Comparison of ENCODE assay signal across 8 cellular contexts in the genomic region with DNA sequence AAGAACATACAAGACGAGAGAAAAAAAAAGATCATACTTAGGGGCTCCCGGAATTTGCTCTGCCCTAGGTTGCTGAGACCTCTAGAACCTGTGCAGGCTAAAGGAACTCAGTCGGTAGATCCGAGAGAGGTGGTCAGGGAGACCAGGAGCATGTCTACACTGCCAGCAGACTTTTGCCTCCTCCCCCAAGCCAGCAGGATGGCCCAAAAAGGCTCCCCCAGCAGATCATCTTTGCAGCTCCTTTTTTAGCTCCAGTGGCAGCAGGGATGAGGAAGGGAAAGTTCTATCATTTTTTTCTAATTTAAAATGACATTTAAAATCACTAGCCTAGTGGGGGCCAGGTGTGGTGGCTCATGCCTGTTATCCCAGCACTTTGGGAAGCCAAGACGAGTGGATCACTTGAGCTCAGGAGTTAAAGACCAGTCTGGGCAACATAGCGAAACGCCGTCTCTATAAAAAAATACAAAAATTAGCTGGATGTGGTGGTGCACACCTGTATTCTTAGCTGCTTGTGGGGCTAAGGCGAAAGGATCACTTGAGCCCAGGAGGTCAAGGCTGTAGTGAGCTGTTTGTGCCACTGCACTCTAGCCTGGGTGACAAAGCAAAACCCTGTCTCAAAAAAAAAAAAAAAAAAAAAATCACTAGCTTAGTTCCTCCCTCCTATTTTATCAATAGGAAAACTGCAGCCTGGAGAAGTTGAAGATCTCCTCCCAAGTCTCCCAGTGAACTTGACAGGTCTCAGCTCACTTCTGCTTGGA.
A peak's percentile ranks its signal among the peaks of the same experiment; 100 is the strongest.
DNase-seq lines count a peak whose midpoint lies in the region; ATAC-seq and TF ChIP-seq lines count a peak whose summit lies in the region.

No MANE protein-coding gene starts in this region.

- H3K36me3 ChIP-seq in CD4-positive, alpha-beta memory T cell (ENCODE audit: insufficient read depth, low read length), result no peaks in the 10 kb centered on the region
- H3K36me3 ChIP-seq in PC-3 (ENCODE audit: low read depth, low read length) (no peaks in the 10 kb centered on the region; the same call in 1 of the 2 replicates), parathyroid adenoma (ENCODE audit: control insufficient read depth, insufficient read depth, low read length) (no peaks in the 10 kb centered on the region)
- H3K36me3 ChIP-seq in effector memory CD4-positive, alpha-beta T cell (ENCODE audit: control insufficient read depth, insufficient read depth, low read length), result no peaks in the 10 kb centered on the region

- H3K79me2 ChIP-seq in PC-3 (ENCODE audit: low read length) (peaks cover 92% of the 10 kb centered on the region), parathyroid adenoma (peaks cover 36% of the 10 kb centered on the region)

- TF ChIP-seq CTCF in PC-3 (conservative IDR thresholded peaks at IDR 0.05; ENCODE audit: low read depth, low read length) (no peak), parathyroid adenoma (IDR thresholded peaks at IDR 0.05) (no peak)

- H3K4me3 Mint-ChIP-seq in CD4-positive, alpha-beta memory T cell, result peak overlapping the region in 7 of 8 donors; percentile 54 to 82 (median 72)

- peaks cover 28% of the 10 kb centered on the region for H4K20me1 ChIP-seq in PC-3 (ENCODE audit: low read length)

- H3K4me2 ChIP-seq in PC-3 (ENCODE audit: low read length) (peak overlapping the region; percentile 57; the same call in 1 of the 2 replicates), parathyroid adenoma (ENCODE audit: low read length) (no peak overlapping the region)

- intact Hi-C loops in CD4-positive, alpha-beta memory T cell (cut with micrococcal nuclease), result no loop called here
- intact Hi-C loops in PC-3 (cut with micrococcal nuclease), result no loop called here

- H3K36me3 Mint-ChIP-seq in CD4-positive, alpha-beta memory T cell, result peaks cover 0 to 12% of the 10 kb centered on the region in 2 donors

- H3K4me3 ChIP-seq in CD4-positive, alpha-beta memory T cell (ENCODE audit: low read length in 2 of 2), result peak overlapping the region in 1 of 2 donors; percentile 3
- H3K4me3 ChIP-seq in PC-3 (ENCODE audit: low read length), result no peak overlapping the region
- peak overlapping the region; percentile 41 for H3K4me3 ChIP-seq in effector memory CD4-positive, alpha-beta T cell (ENCODE audit: insufficient read depth, low read depth, low read length, poor library complexity, severe bottlenecking)
- H3K4me3 ChIP-seq in parathyroid adenoma (ENCODE audit: low read depth, low read length), result no peak overlapping the region

- peak overlapping the region; percentile 37 for H3K27ac ChIP-seq in CD4-positive, alpha-beta memory T cell (ENCODE audit: low read depth, low read length)
- H3K27ac ChIP-seq in PC-3 (ENCODE audit: low read length) (no peak overlapping the region), parathyroid adenoma (no peak overlapping the region), caudate nucleus (ENCODE audit: low read depth, low read length) (no peak overlapping the region)
- peak overlapping the region; percentile 55 for H3K27ac ChIP-seq in effector memory CD4-positive, alpha-beta T cell (ENCODE audit: insufficient read depth, low read length, poor library complexity, severe bottlenecking)

- H3K4me1 Mint-ChIP-seq in CD4-positive, alpha-beta memory T cell, result peaks cover 35 to 74% (median 59%) of the 10 kb centered on the region in 4 donors

- no TSS peak for BruUV-seq in PC-3 (replicated peaks; lab: Mats Ljungman, UMichigan)

- H3K9ac ChIP-seq in PC-3 (ENCODE audit: low read length), result no peak overlapping the region
- H3K9ac ChIP-seq in parathyroid adenoma, result no peak overlapping the region

- no peaks in the 10 kb centered on the region for H3K27me3 Mint-ChIP-seq in CD4-positive, alpha-beta memory T cell

- no peak for DNase-seq in CD4-positive, alpha-beta memory T cell
- DNase-seq in PC-3 (no peak), caudate nucleus (lab: John Stamatoyannopoulos, UW) (no peak), T-helper 9 cell (no peak), NCI-H1417 (lab: John Stamatoyannopoulos, UW) (no peak)
- no peak for DNase-seq in effector memory CD4-positive, alpha-beta T cell

- peak overlapping the region; percentile 77 to 92 (median 89) for H3K27ac Mint-ChIP-seq in CD4-positive, alpha-beta memory T cell

- no peaks in the 10 kb centered on the region for H3K9me3 Mint-ChIP-seq in CD4-positive, alpha-beta memory T cell

- H3K27me3 ChIP-seq in CD4-positive, alpha-beta memory T cell (ENCODE audit: insufficient read depth, low read length), result no peaks in the 10 kb centered on the region
- H3K27me3 ChIP-seq in PC-3 (ENCODE audit: low read length), result no peaks in the 10 kb centered on the region
- H3K27me3 ChIP-seq in effector memory CD4-positive, alpha-beta T cell (replicated peaks; ENCODE audit: control insufficient read depth, insufficient read depth, low read length, poor library complexity, severe bottlenecking), result no peaks in the 10 kb centered on the region
- no peaks in the 10 kb centered on the region for H3K27me3 ChIP-seq in parathyroid adenoma (ENCODE audit: control insufficient read depth, insufficient read depth, low read length)

- POLR2A ChIA-PET in CD4-positive, alpha-beta memory T cell (lab: Charles Lee; ENCODE audit: partially characterized antibody), result interaction anchor here (1.0 to 2.0 kb wide), 3 partner anchors 10 to 17 kb away, joined by 3 to 4 read pairs (median 3); no protein-coding TSS in a partner anchor
- POLR2A ChIA-PET in PC-3 (lab: Charles Lee; ENCODE audit: unreplicated experiment), result interaction anchor here (0.6 kb wide), 1 partner anchor 536 kb away, joined by 5 read pairs; no protein-coding TSS in a partner anchor

- no peak for ATAC-seq in PC-3
- ATAC-seq in GM21367 (IDR thresholded peaks at IDR 0.05; ENCODE audit: unreplicated experiment), result no peak

- CTCF ChIA-PET in CD4-positive, alpha-beta memory T cell (lab: Charles Lee; ENCODE audit: partially characterized antibody), result interaction anchor here (0.7 to 2.5 kb wide), 5 partner anchors 8 to 30 kb away, joined by 3 to 7 read pairs (median 3); no protein-coding TSS in a partner anchor
- CTCF ChIA-PET in PC-3 (lab: Charles Lee), result interaction anchor here (0.6 kb wide), 2 partner anchors 127 to 1447 kb away, joined by 3 to 5 read pairs; no protein-coding TSS in a partner anchor

- no peaks in the 10 kb centered on the region for H3K9me3 ChIP-seq in CD4-positive, alpha-beta memory T cell (ENCODE audit: control insufficient read depth in 1 of 2, low read length in 2 of 2)
- H3K9me3 ChIP-seq in PC-3 (ENCODE audit: low read length), result no peaks in the 10 kb centered on the region
- no peaks in the 10 kb centered on the region for H3K9me3 ChIP-seq in effector memory CD4-positive, alpha-beta T cell (ENCODE audit: control insufficient read depth, low read length)
- H3K9me3 ChIP-seq in parathyroid adenoma (ENCODE audit: control insufficient read depth, low read length), result no peaks in the 10 kb centered on the region

- no peaks in the 10 kb centered on the region for H3K9me2 ChIP-seq in PC-3 (replicated peaks; ENCODE audit: low read length)

- H3K4me1 ChIP-seq in CD4-positive, alpha-beta memory T cell (ENCODE audit: insufficient read depth, low read length), result peaks cover 50% of the 10 kb centered on the region
- H3K4me1 ChIP-seq in PC-3 (ENCODE audit: insufficient read depth, low read length), result peaks cover 35% of the 10 kb centered on the region
- H3K4me1 ChIP-seq in effector memory CD4-positive, alpha-beta T cell (ENCODE audit: control insufficient read depth, insufficient read depth, low read length, poor library complexity, severe bottlenecking), result peaks cover 31% of the 10 kb centered on the region
- H3K4me1 ChIP-seq in parathyroid adenoma, result peaks cover 16% of the 10 kb centered on the region

- H3F3A ChIP-seq in PC-3 (ENCODE audit: low read length, unreplicated experiment), result no peaks in the 10 kb centered on the region

- H2AFZ ChIP-seq in PC-3 (ENCODE audit: low read length) (no peak overlapping the region), parathyroid adenoma (peak overlapping the region; percentile 73)

Comparison
In these comparisons a context has a peak if more than half of its experiments do, and no peak if none do; other contexts are left out.
1. H3K27ac ChIP-seq: peak in CD4-positive, alpha-beta memory T cell (single experiment) and effector memory CD4-positive, alpha-beta T cell (single experiment); none in PC-3 (single experiment), parathyroid adenoma (single experiment) and caudate nucleus (single experiment).